In the genomic region with DNA sequence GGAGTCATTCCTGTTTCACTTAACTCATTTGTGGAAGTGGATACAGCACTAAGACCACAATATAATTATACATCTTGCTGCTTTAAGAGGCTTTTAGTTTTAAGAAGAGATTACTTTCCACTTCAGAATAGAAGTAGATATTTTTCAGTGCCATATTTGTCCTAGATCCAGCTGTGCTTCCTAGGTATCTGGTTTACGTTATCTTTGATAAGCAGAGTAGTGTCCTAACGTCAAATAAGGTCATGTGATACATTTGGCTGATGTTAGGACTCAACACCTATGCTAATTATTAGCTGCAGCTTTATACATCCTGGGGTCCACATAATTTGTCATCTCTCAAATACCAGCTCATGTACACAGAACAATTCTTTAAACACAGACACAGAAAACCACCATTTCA, we compare ENCODE assay signal across 18 cellular contexts.
"Had no signal": no experiment of that assay in that cellular context is flagged by ENCODE, and none has a peak within 500 bp of the region (broad histone marks: within the 10 kb centered on the region; RNA-seq: fewer than 3 reads in every experiment).

No MANE protein-coding gene starts in this region.

- H3K4me1 Mint-ChIP-seq: immature natural killer cell; memory B cell; nephron progenitor cell; stimulated activated naive B cell treated with anti-CD40 and anti-IgM and Interleukin-4, amounts not matched to agents 10 μg/mL and 1 μg/mL and 100 μg/mL, for 72 hours had no signal

- H3K27ac Mint-ChIP-seq: dendritic cell treated with granulocyte-macrophage colony-stimulating factor and Interleukin-4, amounts not matched to agents 40 ng/mL and 50 ng/mL, for 4 days; effector memory CD8-positive, alpha-beta T cell; immature natural killer cell; memory B cell; nephron progenitor cell; stimulated activated naive B cell treated with anti-CD40 and anti-IgM and Interleukin-4, amounts not matched to agents 10 μg/mL and 1 μg/mL and 100 μg/mL, for 72 hours had no signal

- DNase-seq: effector memory CD8-positive, alpha-beta T cell; foreskin keratinocyte; immature natural killer cell; kidney; left cardiac atrium; left ventricle myocardium inferior; lower lobe of right lung; midbrain; nephron progenitor cell; spleen; stimulated activated CD4-positive, alpha-beta T cell treated with anti-CD3 and anti-CD28 coated beads, Interleukin-15, amount 100 ng/mL, for 24 hours; stimulated activated CD4-positive, alpha-beta T cell treated with anti-CD3 and anti-CD28 coated beads, Interleukin-1b, Interleukin-23, amount 100 ng/mL, for 48 hours; stimulated activated CD4-positive, alpha-beta T cell treated with anti-CD3 and anti-CD28 coated beads, Interleukin-4, amount 100 ng/mL, for 24 hours; stimulated activated naive B cell treated with anti-CD40 and anti-IgM and Interleukin-4, amounts not matched to agents 10 μg/mL and 1 μg/mL and 100 μg/mL, for 72 hours; stomach had no signal

- ATAC-seq: effector memory CD8-positive, alpha-beta T cell; foreskin keratinocyte; lower lobe of right lung; sciatic nerve; stimulated activated naive B cell treated with anti-CD40 and anti-IgM and Interleukin-4, amounts not matched to agents 10 μg/mL and 1 μg/mL and 100 μg/mL, for 72 hours had no signal

- H3K36me3 Mint-ChIP-seq: immature natural killer cell; memory B cell; stimulated activated naive B cell treated with anti-CD40 and anti-IgM and Interleukin-4, amounts not matched to agents 10 μg/mL and 1 μg/mL and 100 μg/mL, for 72 hours had no signal

- H3K9me3 Mint-ChIP-seq: dendritic cell treated with granulocyte-macrophage colony-stimulating factor and Interleukin-4, amounts not matched to agents 40 ng/mL and 50 ng/mL, for 4 days; memory B cell; nephron progenitor cell; stimulated activated naive B cell treated with anti-CD40 and anti-IgM and Interleukin-4, amounts not matched to agents 10 μg/mL and 1 μg/mL and 100 μg/mL, for 72 hours had no signal

- H3K4me3 Mint-ChIP-seq: dendritic cell treated with granulocyte-macrophage colony-stimulating factor and Interleukin-4, amounts not matched to agents 40 ng/mL and 50 ng/mL, for 4 days; effector memory CD8-positive, alpha-beta T cell; immature natural killer cell; memory B cell; nephron progenitor cell; stimulated activated naive B cell treated with anti-CD40 and anti-IgM and Interleukin-4, amounts not matched to agents 10 μg/mL and 1 μg/mL and 100 μg/mL, for 72 hours had no signal

- H3K27me3 Mint-ChIP-seq: dendritic cell treated with granulocyte-macrophage colony-stimulating factor and Interleukin-4, amounts not matched to agents 40 ng/mL and 50 ng/mL, for 4 days; effector memory CD8-positive, alpha-beta T cell; stimulated activated naive B cell treated with anti-CD40 and anti-IgM and Interleukin-4, amounts not matched to agents 10 μg/mL and 1 μg/mL and 100 μg/mL, for 72 hours had no signal
